ENCODE assay signal across 12 cellular contexts in the genomic region with DNA sequence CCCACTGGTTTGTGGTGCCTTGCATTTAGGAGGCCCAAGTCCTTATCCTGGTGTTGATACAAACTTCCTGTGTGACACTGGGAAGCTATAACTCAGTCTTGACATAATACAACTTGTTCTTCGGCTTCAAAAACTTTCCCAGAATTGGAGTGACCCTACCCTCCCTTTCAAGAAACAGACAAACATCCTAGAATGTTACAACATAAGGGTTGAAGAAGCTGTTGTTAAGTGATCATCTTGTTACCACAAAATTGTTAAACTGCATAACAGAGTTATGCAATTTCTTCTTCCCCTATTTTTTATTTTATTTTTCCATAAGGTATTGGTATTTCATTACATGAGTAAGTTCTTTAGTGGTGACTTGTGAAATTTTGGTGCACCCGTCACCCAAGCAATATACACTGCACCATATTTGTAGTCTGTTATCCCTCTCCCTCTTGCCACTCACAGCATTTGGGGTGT. TPM values are rescaled to one million over a fixed set of nuclear protein-coding genes. Genes with fewer than 3 reads are reported as not detected.
DNase-seq lines count a peak whose midpoint lies in the region; ATAC-seq, FAIRE-seq and TF ChIP-seq lines count a peak whose summit lies in the region.
"Had no signal": no experiment of that assay in that cellular context is flagged by ENCODE, and none has a peak within 500 bp of the region (broad histone marks: within the 10 kb centered on the region; RNA-seq: fewer than 3 reads in every experiment).

No MANE protein-coding gene starts in this region.

- H3K27ac ChIP-seq in Karpas-422 (ENCODE audit: low read length) (no peak overlapping the region), adipose tissue (ENCODE audit: low read depth, low read length) (peak overlapping the region; percentile 2), kidney (ENCODE audit: low read depth in 2 of 2, low read length in 2 of 2) (peak overlapping the region in 1 of 2 donors; percentile 66), skin epidermis (peak overlapping the region in 15 of 21 experiments; percentile 20 to 72 (median 41))

- FAIRE-seq in kidney (lab: Jason Lieb, UNC): peak; percentile 15

- intact Hi-C loops in kidney (cut with DNase I): no loop called here

- H3K9me3 ChIP-seq in Karpas-422 (ENCODE audit: low read length) (no peaks in the 10 kb centered on the region), kidney (ENCODE audit: control insufficient read depth in 1 of 2, low read length in 2 of 2) (no peaks in the 10 kb centered on the region)
- H3K9me3 ChIP-seq: esophagus squamous epithelium had no signal

- no peak overlapping the region for H3K4me3 ChIP-seq in Karpas-422 (ENCODE audit: low read length)
- H3K4me3 ChIP-seq in kidney (ENCODE audit: low read length in 2 of 2): no peak overlapping the region
- H3K4me3 ChIP-seq in skin epidermis: no peak overlapping the region
- H3K4me3 ChIP-seq: coronary artery, esophagus squamous epithelium had no signal

- H3K4me1 ChIP-seq in Karpas-422 (ENCODE audit: low read length) (peaks cover 6% of the 10 kb centered on the region; the same call in 1 of the 2 replicates), kidney (ENCODE audit: control insufficient read depth in 1 of 2, insufficient read depth in 1 of 2, low read depth in 1 of 2, low read length in 2 of 2) (peaks cover 0 to 7% of the 10 kb centered on the region in 2 donors)

- H3K36me3 ChIP-seq in Karpas-422 (ENCODE audit: insufficient read depth, low read length): no peaks in the 10 kb centered on the region
- no peaks in the 10 kb centered on the region for H3K36me3 ChIP-seq in kidney (ENCODE audit: control insufficient read depth in 1 of 2, insufficient read depth in 2 of 2, low read length in 2 of 2)
- H3K36me3 ChIP-seq: esophagus squamous epithelium had no signal

- H3K9ac ChIP-seq in Karpas-422 (ENCODE audit: low read length): no peak overlapping the region
- H3K9ac ChIP-seq in kidney (ENCODE audit: low read length in 2 of 2): no peak overlapping the region

- no peak overlapping the region for H3K4me2 ChIP-seq in Karpas-422 (ENCODE audit: low read depth, low read length, poor library complexity, severe bottlenecking)

- no peak overlapping the region for H2AFZ ChIP-seq in Karpas-422 (ENCODE audit: low read length)

- no peaks in the 10 kb centered on the region for H3K9me2 ChIP-seq in Karpas-422 (replicated peaks; ENCODE audit: insufficient read depth, low read length)

- TF ChIP-seq CTCF in kidney (IDR thresholded peaks at IDR 0.05; ENCODE audit: borderline replicate concordance, extremely low read depth, insufficient read depth): no peak

- H4K20me1 ChIP-seq in Karpas-422 (ENCODE audit: insufficient read depth, low read depth, low read length): no peaks in the 10 kb centered on the region

- no peak for ATAC-seq in GM18870 (IDR thresholded peaks at IDR 0.05; ENCODE audit: unreplicated experiment)
- ATAC-seq: activated CD4-positive, CD25-positive, alpha-beta regulatory T cell treated with anti-CD3 and anti-CD28 coated beads, Interleukin-2, amount 50 U/mL, for 24 hours had no signal

- peak; percentile 24 for DNase-seq in Karpas-422
- no peak for DNase-seq in kidney
- no peak for DNase-seq in 8988T
- no peak for DNase-seq in hippocampal formation (lab: John Stamatoyannopoulos, UW)
- no peak for DNase-seq in NCI-H2196 (lab: John Stamatoyannopoulos, UW; ENCODE audit: unreplicated experiment)
- DNase-seq: esophagus squamous epithelium, H9 had no signal

- H3K79me2 ChIP-seq in Karpas-422 (ENCODE audit: low read length): no peaks in the 10 kb centered on the region

- WGBS in adipose tissue, 3 donors: 13 to 57% (median 44%) methylated on average over 2 of the region's 2 CpGs

- H3K27me3 ChIP-seq in Karpas-422 (ENCODE audit: low read length): no peaks in the 10 kb centered on the region
- H3K27me3 ChIP-seq: esophagus squamous epithelium had no signal

RNA-seq across cellular contexts. Expression of gene TLR4, which starts 21.3 kb away (rescaled TPM):
- total RNA-seq in Karpas-422 (2014; rRNA removed; shearing (Covaris generic); ENCODE audit: low replicate concordance): 5.8 and 7.3 TPM in 2 replicates
- 10 to 100 TPM in 2 of 3 donors, 1 to 10 TPM in 1; 1.3 to 15.2 (median 13.8) TPM for polyA plus RNA-seq in adipose tissue
- 33.4 TPM for total RNA-seq in kidney
- 5.8 TPM for polyA plus RNA-seq in kidney (ENCODE audit: insufficient read depth, low read depth, low replicate concordance)
